9 cellular contexts compared by ENCODE assay signal in the genomic region with DNA sequence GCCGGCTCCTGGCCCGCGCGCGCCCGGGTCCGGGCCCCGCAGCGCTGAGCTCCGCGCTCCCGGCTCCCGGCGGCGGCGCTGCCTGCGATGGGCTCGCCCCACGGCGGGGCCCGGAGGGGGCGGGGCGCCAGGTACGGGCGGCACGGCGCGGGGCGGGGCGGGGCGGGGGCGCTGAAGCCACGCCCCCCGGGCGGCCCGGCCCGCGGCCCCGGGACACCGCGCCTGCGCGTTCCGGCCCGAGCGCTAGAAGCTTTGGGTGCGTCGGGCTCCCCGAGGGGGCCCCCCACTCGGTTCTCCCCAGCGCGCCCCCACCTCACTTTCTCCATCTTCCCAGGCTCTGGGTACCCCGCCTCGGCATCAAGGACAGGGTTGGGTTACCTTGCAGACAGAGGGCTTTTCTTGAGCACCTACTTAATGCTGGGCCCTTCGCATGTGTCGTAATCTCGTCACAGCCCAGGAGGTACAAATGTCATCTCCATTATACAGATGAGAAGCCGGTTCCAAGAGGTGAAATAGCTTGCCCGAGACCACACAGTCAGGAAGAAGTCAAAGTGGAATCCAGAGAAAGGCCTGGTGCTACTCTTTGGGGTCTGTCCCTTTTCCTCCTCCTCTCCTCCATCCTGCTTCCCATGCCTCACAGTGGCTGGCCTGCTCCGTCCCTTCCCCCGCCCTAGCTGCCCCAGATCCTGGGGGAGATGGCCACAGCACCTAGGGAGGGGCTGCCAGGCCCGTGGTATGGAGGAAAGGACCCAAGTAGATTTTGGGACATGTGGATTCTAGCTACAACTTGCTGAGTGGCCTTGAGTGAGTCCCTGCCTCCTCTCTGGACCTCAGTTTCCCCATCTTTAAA. TPM values are rescaled to one million over a fixed set of nuclear protein-coding genes. Genes with fewer than 3 reads are reported as not detected.
DNase-seq lines count a peak whose midpoint lies in the region; ATAC-seq and TF ChIP-seq lines count a peak whose summit lies in the region.
"Had no signal": no experiment of that assay in that cellular context is flagged by ENCODE, and none has a peak within 500 bp of the region (broad histone marks: within the 10 kb centered on the region; RNA-seq: fewer than 3 reads in every experiment).

No MANE protein-coding gene starts in this region.

- DNase-seq in SK-N-MC (ENCODE audit: low read depth, low spot score) (no peak), brain microvascular endothelial cell (no peak), lung (ENCODE audit: low spot score) (no peak), COR-L47 (lab: John Stamatoyannopoulos, UW) (no peak)
- no peak for DNase-seq in stimulated activated naive B cell treated with anti-CD40 and anti-IgM and Interleukin-4, amounts not matched to agents 10 μg/mL and 1 μg/mL and 100 μg/mL, for 72 hours
- DNase-seq: psoas muscle had no signal

- H3K36me3 ChIP-seq in ES-I3 (ENCODE audit: insufficient read depth, low read length) (no peaks in the 10 kb centered on the region), SK-N-MC (ENCODE audit: insufficient read depth, low read length) (no peaks in the 10 kb centered on the region; the same call in 1 of the 2 replicates), brain microvascular endothelial cell (replicated peaks) (no peaks in the 10 kb centered on the region), lung (ENCODE audit: control insufficient read depth in 2 of 2, insufficient read depth in 2 of 2, low read length in 2 of 2) (no peaks in the 10 kb centered on the region)

- no peaks in the 10 kb centered on the region for H3K9me3 ChIP-seq in ES-I3 (ENCODE audit: control insufficient read depth, insufficient read depth, low read length)
- no peaks in the 10 kb centered on the region for H3K9me3 ChIP-seq in SK-N-MC (ENCODE audit: low read depth, low read length)
- H3K9me3 ChIP-seq in lung (ENCODE audit: control insufficient read depth in 2 of 2, insufficient read depth in 1 of 2, low read length in 1 of 2): no peaks in the 10 kb centered on the region
- H3K9me3 ChIP-seq: psoas muscle had no signal

- peak overlapping the region; percentile 73 for H3K4me3 ChIP-seq in SK-N-MC
- H3K4me3 ChIP-seq in brain microvascular endothelial cell (ENCODE audit: low read depth, low read length): peak overlapping the region; percentile 30
- no peak overlapping the region for H3K4me3 ChIP-seq in lung

- no peaks in the 10 kb centered on the region for H3K36me3 Mint-ChIP-seq in stimulated activated naive B cell treated with anti-CD40 and anti-IgM and Interleukin-4, amounts not matched to agents 10 μg/mL and 1 μg/mL and 100 μg/mL, for 72 hours

- peaks cover 42 to 68% of the 10 kb centered on the region in 2 donors for H3K27me3 Mint-ChIP-seq in stimulated activated naive B cell treated with anti-CD40 and anti-IgM and Interleukin-4, amounts not matched to agents 10 μg/mL and 1 μg/mL and 100 μg/mL, for 72 hours

- no peaks in the 10 kb centered on the region for H3K9me3 Mint-ChIP-seq in stimulated activated naive B cell treated with anti-CD40 and anti-IgM and Interleukin-4, amounts not matched to agents 10 μg/mL and 1 μg/mL and 100 μg/mL, for 72 hours

- peaks cover 0 to 4% of the 10 kb centered on the region in 2 donors for H3K4me1 Mint-ChIP-seq in stimulated activated naive B cell treated with anti-CD40 and anti-IgM and Interleukin-4, amounts not matched to agents 10 μg/mL and 1 μg/mL and 100 μg/mL, for 72 hours

- TF ChIP-seq CTCF in brain microvascular endothelial cell (IDR thresholded peaks at IDR 0.05; ENCODE audit: low read depth, low read length, missing control alignments): no peak
- no peak for TF ChIP-seq CTCF in lung (IDR thresholded peaks at IDR 0.05; ENCODE audit: control extremely low read depth, extremely low read depth)

- H3K9ac ChIP-seq in ES-I3 (ENCODE audit: low read depth, low read length) (peak overlapping the region; percentile 77), SK-N-MC (ENCODE audit: insufficient read length) (peak overlapping the region; percentile 47)

- 7 to 19% methylated on average over 24 to 62 of the region's 62 CpGs for WGBS in lung, 2 donors

- H3K4me1 ChIP-seq in ES-I3 (ENCODE audit: insufficient read depth, low read length) (peaks cover 19% of the 10 kb centered on the region; the same call in 1 of the 2 replicates), lung (ENCODE audit: control insufficient read depth in 2 of 2, insufficient read depth in 2 of 2, low read length in 2 of 2) (peaks cover 0 to 7% of the 10 kb centered on the region in 2 donors)
- H3K4me1 ChIP-seq: psoas muscle had no signal

- H3K27me3 ChIP-seq in brain microvascular endothelial cell (replicated peaks) (peaks cover 17% of the 10 kb centered on the region), lung (ENCODE audit: control insufficient read depth, insufficient read depth) (no peaks in the 10 kb centered on the region)

- H3K4me3 Mint-ChIP-seq in stimulated activated naive B cell treated with anti-CD40 and anti-IgM and Interleukin-4, amounts not matched to agents 10 μg/mL and 1 μg/mL and 100 μg/mL, for 72 hours: peak overlapping the region; percentile 71 to 76

- no peak overlapping the region for H3K27ac Mint-ChIP-seq in stimulated activated naive B cell treated with anti-CD40 and anti-IgM and Interleukin-4, amounts not matched to agents 10 μg/mL and 1 μg/mL and 100 μg/mL, for 72 hours

- peak; percentile 68 for ATAC-seq in lung (ENCODE audit: insufficient read depth, low FRiP score)
- ATAC-seq in stimulated activated naive B cell treated with anti-CD40 and anti-IgM and Interleukin-4, amounts not matched to agents 10 μg/mL and 1 μg/mL and 100 μg/mL, for 72 hours (replicated peaks): peak; percentile 72 to 77
- no peak for ATAC-seq in GM19463 (IDR thresholded peaks at IDR 0.05; ENCODE audit: unreplicated experiment)
- no peak for ATAC-seq in HG03095 (IDR thresholded peaks at IDR 0.05; ENCODE audit: unreplicated experiment)

- in situ Hi-C loops in brain microvascular endothelial cell (cut with HindIII; ENCODE audit: low pct_ligation_motif_present, low sequenced_read_pairs): no loop called here

- H3K27ac ChIP-seq in SK-N-MC: peak overlapping the region; percentile 84
- no peak overlapping the region for H3K27ac ChIP-seq in brain microvascular endothelial cell
- peak overlapping the region in 1 of 2 donors; percentile 84 for H3K27ac ChIP-seq in lung (ENCODE audit: low read depth in 1 of 2, low read length in 1 of 2)
- H3K27ac ChIP-seq: psoas muscle had no signal

RNA-seq across cellular contexts. Expression of gene RAP1GAP, which starts 46.5 kb away (rescaled TPM):
- total RNA-seq in lung: 10 to 100 TPM; 14.6 to 41.4 TPM
- polyA plus RNA-seq in lung: 10 to 100 TPM in 1 of 2 donors, 1 to 10 TPM in 1; 5.6 to 64.7 TPM

Comparison
In these comparisons a context has a peak if more than half of its experiments do, and no peak if none do; other contexts are left out.
1. ATAC-seq: peak in lung (single experiment) and stimulated activated naive B cell treated with anti-CD40 and anti-IgM and Interleukin-4, amounts not matched to agents 10 μg/mL and 1 μg/mL and 100 μg/mL, for 72 hours (2 of 2); none in GM19463 (single experiment) and HG03095 (single experiment).